1 cellular context compared by ENCODE assay signal in genomic region chr7:112084506-112084905, GRCh38.
TF ChIP-seq lines count a peak whose summit lies in the region.

No MANE protein-coding gene starts in this region.

TF ChIP-seq in IMR-90, 13 proteins besides CTCF, POLR2A, EP300 and RAD21 (continued from another document):
- TF ChIP-seq CEBPB (IDR thresholded peaks at IDR 0.05; ENCODE audit: low read depth, low read length), result no peak
- peak; percentile 7; the same call in 1 of the 2 replicates for TF ChIP-seq NFE2L2 (IDR thresholded peaks at IDR 0.05; ENCODE audit: low read depth, low read length)
- TF ChIP-seq BHLHE40 (IDR thresholded peaks at IDR 0.05; ENCODE audit: low read depth, low read length), result no peak
- no peak for TF ChIP-seq ELK1 (IDR thresholded peaks at IDR 0.05; ENCODE audit: borderline replicate concordance, low read depth, low read length)
- TF ChIP-seq MAZ (IDR thresholded peaks at IDR 0.05; ENCODE audit: borderline replicate concordance, low read depth, low read length), result no peak
- TF ChIP-seq CHD1 (IDR thresholded peaks at IDR 0.05; ENCODE audit: low read depth, low read length), result no peak
- no peak for TF ChIP-seq MXI1 (IDR thresholded peaks at IDR 0.05; ENCODE audit: borderline replicate concordance, low read depth, low read length)
- TF ChIP-seq RFX5 (IDR thresholded peaks at IDR 0.05; ENCODE audit: low read depth, low read length), result no peak
- TF ChIP-seq RCOR1 (IDR thresholded peaks at IDR 0.05; ENCODE audit: insufficient replicate concordance, low read length), result no peak
